Comparison of ENCODE assay signal across 8 cellular contexts in the genomic region with DNA sequence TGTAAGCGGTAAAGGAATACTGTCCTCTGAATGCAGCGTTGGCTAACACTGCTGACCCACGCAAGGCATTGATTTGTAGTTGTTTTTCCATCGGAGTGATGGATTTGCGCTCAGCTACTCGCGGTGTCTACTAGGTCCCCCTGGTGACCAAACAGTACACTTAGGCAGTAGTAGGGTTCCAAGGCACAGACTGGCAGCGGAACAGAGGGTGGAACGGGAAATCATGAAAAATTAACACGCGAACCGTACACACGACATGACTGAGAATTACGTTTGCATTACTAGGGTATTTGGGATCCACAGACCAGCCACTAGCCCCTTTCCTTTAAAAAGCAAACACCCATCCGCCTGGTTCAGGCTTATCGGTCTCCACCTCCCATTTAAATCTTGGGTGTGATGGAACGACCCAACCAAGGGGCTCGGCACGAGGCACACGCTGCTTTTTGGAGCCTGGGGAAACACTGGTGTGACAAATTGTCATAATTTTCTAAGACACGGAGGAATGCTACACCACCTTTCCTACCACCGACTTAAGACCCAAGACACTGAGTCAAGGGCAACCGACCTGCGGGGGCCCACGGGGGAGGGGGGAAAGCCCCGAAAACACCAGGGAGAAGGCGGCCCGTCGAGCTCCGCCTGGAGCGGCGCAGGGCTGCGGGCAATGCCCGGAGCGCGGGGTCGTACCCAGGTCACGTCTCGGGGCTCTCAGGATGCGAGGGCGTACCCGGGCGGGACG. TPM values are rescaled to one million over a fixed set of nuclear protein-coding genes. Genes with fewer than 3 reads are reported as not detected.
A peak's percentile ranks its signal among the peaks of the same experiment; 100 is the strongest.
DNase-seq lines count a peak whose midpoint lies in the region; ATAC-seq and TF ChIP-seq lines count a peak whose summit lies in the region.

No MANE protein-coding gene starts in this region.

- ATAC-seq in GM18873 (IDR thresholded peaks at IDR 0.05; ENCODE audit: low FRiP score, unreplicated experiment) (peak; percentile 38), HG03159 (IDR thresholded peaks at IDR 0.05; ENCODE audit: unreplicated experiment) (peak; percentile 39), right lobe of liver (peak; percentile 78 to 85 (median 80))

- H3K4me3 ChIP-seq in dorsolateral prefrontal cortex = peak overlapping the region; percentile 64 to 98 (median 88)
- H3K4me3 ChIP-seq in right lobe of liver = peak overlapping the region; percentile 63 to 89 (median 85)

- TF ChIP-seq CTCF in dorsolateral prefrontal cortex (IDR thresholded peaks at IDR 0.05 in 54 of 56, conservative IDR thresholded peaks at IDR 0.05 in 2 of 56; ENCODE audit: low read depth in 1 of 56, partially characterized antibody in 56 of 56) (peak; percentile 54 to 89 (median 79)), right lobe of liver (IDR thresholded peaks at IDR 0.05) (peak; percentile 58 to 82 (median 72))

- intact Hi-C loops in dorsolateral prefrontal cortex (cut with DNase I) (loop anchor here (1.0 to 5.0 kb wide), 4 partner anchors 32 to 101 kb away; no protein-coding TSS in a partner anchor), right lobe of liver (cut with DNase I) (loop anchor here in 1 of 2 donors (10.0 kb wide), 1 partner anchor 96 kb away; no protein-coding TSS in a partner anchor)

- H3K27me3 ChIP-seq in dorsolateral prefrontal cortex (no peaks in the 10 kb centered on the region), right lobe of liver (no peaks in the 10 kb centered on the region)

- H3K4me1 ChIP-seq in right lobe of liver = peaks cover 0 to 34% (median 13%) of the 10 kb centered on the region in 4 donors

- H3K27ac ChIP-seq in dorsolateral prefrontal cortex = peak overlapping the region; percentile 91 to 99 (median 98)
- peak overlapping the region; percentile 81 to 98 (median 94) for H3K27ac ChIP-seq in right lobe of liver

- H3K9me3 ChIP-seq in right lobe of liver = no peaks in the 10 kb centered on the region

- no peaks in the 10 kb centered on the region for H3K36me3 ChIP-seq in right lobe of liver

- peak; percentile 40 for TF ChIP-seq POLR2A in right lobe of liver (IDR thresholded peaks at IDR 0.05)

- DNase-seq in AG20443 (ENCODE audit: low spot score) (peak; percentile 84), NCI-H446 (lab: John Stamatoyannopoulos, UW) (peak; percentile 64 to 80), dorsolateral prefrontal cortex (peak in 9 of 10 donors; percentile 70 to 80 (median 78)), right lobe of liver (peak; percentile 55 to 78 (median 77))
- DNase-seq in activated CD4-positive, alpha-beta T cell treated with anti-CD3 and anti-CD28 coated beads, Interleukin-2, amount 50 U/mL, for 1 hour = peak; percentile 55
- DNase-seq in stimulated activated CD4-positive, alpha-beta T cell treated with anti-CD3 and anti-CD28 coated beads, Interleukin-4, amount 100 ng/mL, for 4 hours = peak; percentile 37 to 69

- WGBS in right lobe of liver (ENCODE audit: insufficient coverage, low coverage, low lambda C conversion rate, missing lambda C conversion rate) = under 1% methylated on average over 17 of the region's 44 CpGs

RNA-seq across cellular contexts. Expression of a gene that starts 0.7 kb away (rescaled TPM):
- total RNA-seq in dorsolateral prefrontal cortex (10 to 100 TPM; 19.2 to 62.8 (median 43.8) TPM), right lobe of liver (10 to 100 TPM; 10.8 to 25.3 (median 15.1) TPM)

Comparison
In these comparisons a context has a peak if more than half of its experiments do, and no peak if none do; other contexts are left out.
1. Peak in every context shown above with its lines: DNase-seq, ATAC-seq, H3K4me3 ChIP-seq and H3K27ac ChIP-seq.